ENCODE assay signal across 10 cellular contexts in the genomic region with DNA sequence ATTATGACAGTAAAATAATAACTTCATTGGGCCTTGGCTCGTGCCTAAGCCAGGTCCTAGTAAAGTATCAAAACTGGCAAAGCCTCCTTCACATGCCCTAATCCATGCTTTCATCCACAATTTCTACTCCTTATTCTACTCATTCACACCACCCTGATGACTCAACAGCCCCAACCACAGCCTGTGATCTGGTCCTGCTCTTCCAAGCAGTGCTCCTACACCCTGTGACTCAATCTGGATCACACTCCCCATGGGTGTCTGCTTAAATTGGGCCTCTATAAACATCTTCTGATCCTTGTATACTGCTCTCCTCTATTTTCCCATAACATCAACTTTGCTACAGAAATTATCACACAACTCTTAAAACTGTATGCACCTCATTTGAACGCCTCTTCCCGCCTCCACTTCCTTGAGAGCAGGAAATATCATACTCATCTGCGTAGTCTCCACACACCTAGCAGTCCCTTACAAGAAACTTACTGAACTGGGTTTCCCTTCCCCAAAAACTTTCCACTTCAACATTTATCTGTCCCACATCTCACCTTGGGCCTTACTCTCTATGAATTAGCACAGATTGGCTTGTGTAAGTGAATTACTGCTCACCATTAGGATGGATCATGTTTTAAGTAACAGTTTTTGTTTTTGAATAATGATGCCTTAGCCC. TPM values are rescaled to one million over a fixed set of nuclear protein-coding genes. Genes with fewer than 3 reads are reported as not detected.
DNase-seq lines count a peak whose midpoint lies in the region; ATAC-seq and TF ChIP-seq lines count a peak whose summit lies in the region.
"Had no signal": no experiment of that assay in that cellular context is flagged by ENCODE, and none has a peak within 500 bp of the region (broad histone marks: within the 10 kb centered on the region; RNA-seq: fewer than 3 reads in every experiment).

No MANE protein-coding gene starts in this region.

- intact Hi-C loops in activated naive CD4-positive, alpha-beta T cell treated with anti-CD3 and anti-CD28 coated beads for 36 hours (cut with micrococcal nuclease) = loop anchor here (1.0 to 10.0 kb wide), 3 partner anchors 32 to 591 kb away; no protein-coding TSS in a partner anchor

- peaks cover 17% of the 10 kb centered on the region for H3K4me1 Mint-ChIP-seq in activated naive CD4-positive, alpha-beta T cell treated with anti-CD3 and anti-CD28 coated beads for 36 hours (ENCODE audit: low read depth)
- H3K4me1 Mint-ChIP-seq: activated B cell treated with CpG ODN at 0.5 μM for 24 hours had no signal

- no peak overlapping the region for H3K4me3 ChIP-seq in epithelial cell of esophagus (ENCODE audit: low read length)

- TF ChIP-seq CTCF in epithelial cell of esophagus (IDR thresholded peaks at IDR 0.05; ENCODE audit: insufficient read depth, low read depth, low read length, missing control alignments) = no peak

- peak; percentile 93 for ATAC-seq in stimulated activated naive CD8-positive, alpha-beta T cell treated with anti-CD3 and anti-CD28 coated beads, Interleukin-15, Interleukin-2, amounts not matched to agents 100 U/mL and 50 U/mL, for 24 hours
- no peak for ATAC-seq in HG02973 (IDR thresholded peaks at IDR 0.05; ENCODE audit: unreplicated experiment)

- peak; percentile 74 for DNase-seq in activated naive CD4-positive, alpha-beta T cell treated with anti-CD3 and anti-CD28 coated beads for 36 hours
- no peak for DNase-seq in activated naive CD4-positive, alpha-beta T cell treated with anti-CD3 and anti-CD28 coated beads, Interleukin-2, amount 50 U/mL, for 16 hours
- peak; percentile 67 for DNase-seq in M059J (ENCODE audit: low read depth)
- DNase-seq in epithelial cell of esophagus (ENCODE audit: low read depth) = peak; percentile 79
- peak; percentile 34 for DNase-seq in stimulated activated naive CD8-positive, alpha-beta T cell treated with anti-CD3 and anti-CD28 coated beads, Interleukin-15, Interleukin-2, amounts not matched to agents 100 U/mL and 50 U/mL, for 24 hours
- no peak for DNase-seq in NCI-H2196 treated with DMSO at 0.1 percent for 48 hours (lab: John Stamatoyannopoulos, UW; ENCODE audit: unreplicated experiment)
- no peak for DNase-seq in DMS79 (lab: John Stamatoyannopoulos, UW)
- DNase-seq: activated B cell treated with CpG ODN at 0.5 μM for 24 hours had no signal

- no peaks in the 10 kb centered on the region for H3K27me3 Mint-ChIP-seq in activated naive CD4-positive, alpha-beta T cell treated with anti-CD3 and anti-CD28 coated beads for 36 hours (ENCODE audit: low read depth)
- H3K27me3 Mint-ChIP-seq: activated B cell treated with CpG ODN at 0.5 μM for 24 hours had no signal

- CTCF ChIA-PET in activated naive CD4-positive, alpha-beta T cell treated with anti-CD3 and anti-CD28 coated beads for 36 hours (lab: Charles Lee) = no interaction called here

- H3K9me3 Mint-ChIP-seq in activated naive CD4-positive, alpha-beta T cell treated with anti-CD3 and anti-CD28 coated beads for 36 hours = no peaks in the 10 kb centered on the region
- H3K9me3 Mint-ChIP-seq: activated B cell treated with CpG ODN at 0.5 μM for 24 hours had no signal

- H3K4me3 Mint-ChIP-seq in activated naive CD4-positive, alpha-beta T cell treated with anti-CD3 and anti-CD28 coated beads for 36 hours = no peak overlapping the region
- H3K4me3 Mint-ChIP-seq: activated B cell treated with CpG ODN at 0.5 μM for 24 hours had no signal

- peak overlapping the region; percentile 79 for H3K27ac Mint-ChIP-seq in activated naive CD4-positive, alpha-beta T cell treated with anti-CD3 and anti-CD28 coated beads for 36 hours
- H3K27ac Mint-ChIP-seq: activated B cell treated with CpG ODN at 0.5 μM for 24 hours had no signal

- peaks cover 33% of the 10 kb centered on the region for H3K36me3 Mint-ChIP-seq in activated naive CD4-positive, alpha-beta T cell treated with anti-CD3 and anti-CD28 coated beads for 36 hours (ENCODE audit: low read depth)

RNA-seq across cellular contexts. Expression of gene GTF3C3, which starts 15.9 kb away (rescaled TPM):
- 10 to 100 TPM; 80.4 to 86.2 TPM for total RNA-seq in activated naive CD4-positive, alpha-beta T cell treated with anti-CD3 and anti-CD28 coated beads for 36 hours
- total RNA-seq in M059J (2014; rRNA removed; shearing (Covaris generic)) = 19.8 and 26.7 TPM in 2 replicates

RNA-seq across cellular contexts. Expression of gene C2orf66, which starts 25.6 kb away (rescaled TPM):
- total RNA-seq in activated naive CD4-positive, alpha-beta T cell treated with anti-CD3 and anti-CD28 coated beads for 36 hours = not detected
- total RNA-seq in M059J (2014; rRNA removed; shearing (Covaris generic)) = not detected in 2 replicates
- total RNA-seq: activated B cell treated with CpG ODN at 0.5 μM for 24 hours, epithelial cell of proximal tubule had no signal

Comparison
In these comparisons a context has a peak if more than half of its experiments do, and no peak if none do; other contexts are left out.
1. DNase-seq: peak in activated naive CD4-positive, alpha-beta T cell treated with anti-CD3 and anti-CD28 coated beads for 36 hours (single experiment), M059J (single experiment), epithelial cell of esophagus (single experiment) and stimulated activated naive CD8-positive, alpha-beta T cell treated with anti-CD3 and anti-CD28 coated beads, Interleukin-15, Interleukin-2, amounts not matched to agents 100 U/mL and 50 U/mL, for 24 hours (single experiment); none in activated naive CD4-positive, alpha-beta T cell treated with anti-CD3 and anti-CD28 coated beads, Interleukin-2, amount 50 U/mL, for 16 hours (single experiment), NCI-H2196 treated with DMSO at 0.1 percent for 48 hours (single experiment) and DMS79 (single experiment).